8 cellular contexts compared by ENCODE assay signal in the genomic region with DNA sequence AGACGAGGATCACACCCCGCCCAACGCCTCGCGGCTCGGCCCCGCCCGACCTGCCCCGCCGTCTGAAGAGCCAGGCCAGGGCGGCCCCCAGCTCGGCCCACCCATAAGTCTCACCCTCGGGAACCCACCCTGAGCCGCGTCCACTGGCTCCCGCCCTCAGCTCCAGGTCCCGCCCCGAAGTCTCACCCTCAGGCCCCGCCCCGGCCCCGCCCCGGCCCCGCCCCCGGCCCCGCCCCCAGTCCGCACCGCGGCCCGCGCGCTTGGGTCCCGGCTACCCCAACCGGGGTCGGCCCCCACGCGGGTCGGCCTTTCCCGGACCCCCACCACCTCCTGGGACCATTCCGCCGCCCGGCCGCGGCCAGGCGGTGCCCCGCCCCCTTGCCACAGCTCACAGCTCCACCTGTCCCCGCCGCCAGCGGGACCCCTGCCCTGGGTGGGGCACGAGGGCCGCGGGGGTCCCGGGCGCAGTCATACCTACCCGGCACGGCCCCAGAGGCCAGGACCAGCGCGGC. TPM values are rescaled to one million over a fixed set of nuclear protein-coding genes. Genes with fewer than 3 reads are reported as not detected.
DNase-seq lines count a peak whose midpoint lies in the region; ATAC-seq and TF ChIP-seq lines count a peak whose summit lies in the region.

No MANE protein-coding gene starts in this region.

- CTCF ChIA-PET in CD4-positive, alpha-beta memory T cell (lab: Charles Lee; ENCODE audit: partially characterized antibody), result no interaction called here

- no peaks in the 10 kb centered on the region for H3K36me3 Mint-ChIP-seq in CD4-positive, alpha-beta memory T cell
- H3K36me3 Mint-ChIP-seq in chondrocyte (ENCODE audit: low read depth), result no peaks in the 10 kb centered on the region

- H3K4me3 Mint-ChIP-seq in CD4-positive, alpha-beta memory T cell, result peak overlapping the region in 7 of 8 donors; percentile 39 to 85 (median 60)
- peak overlapping the region; percentile 55 for H3K4me3 Mint-ChIP-seq in chondrocyte (ENCODE audit: unreplicated experiment)

- no peak overlapping the region for H3K27ac Mint-ChIP-seq in CD4-positive, alpha-beta memory T cell
- H3K27ac Mint-ChIP-seq in chondrocyte (ENCODE audit: unreplicated experiment), result no peak overlapping the region

- peaks cover 0 to 8% (median under 1%) of the 10 kb centered on the region in 4 donors for H3K4me1 Mint-ChIP-seq in CD4-positive, alpha-beta memory T cell
- no peaks in the 10 kb centered on the region for H3K4me1 Mint-ChIP-seq in chondrocyte (ENCODE audit: low read depth)

- TF ChIP-seq POLR2A in lower leg skin (IDR thresholded peaks at IDR 0.05), result no peak

- H3K4me1 ChIP-seq in CD4-positive, alpha-beta memory T cell (ENCODE audit: insufficient read depth, low read length), result peaks cover 12% of the 10 kb centered on the region

- peaks cover 16% of the 10 kb centered on the region for H3K27me3 ChIP-seq in CD4-positive, alpha-beta memory T cell (ENCODE audit: insufficient read depth, low read length)

- WGBS in lower leg skin, 2 donors, result 0 to 3% methylated on average over 2 to 18 of the region's 57 CpGs

- no peaks in the 10 kb centered on the region for H3K9me3 Mint-ChIP-seq in CD4-positive, alpha-beta memory T cell
- no peaks in the 10 kb centered on the region for H3K9me3 Mint-ChIP-seq in chondrocyte (ENCODE audit: low read depth)

- no peaks in the 10 kb centered on the region for H3K36me3 ChIP-seq in CD4-positive, alpha-beta memory T cell (ENCODE audit: insufficient read depth, low read length)

- POLR2A ChIA-PET in CD4-positive, alpha-beta memory T cell (lab: Charles Lee; ENCODE audit: partially characterized antibody), result interaction anchor here (1.5 kb wide), 1 partner anchor 22 kb away, joined by 4 read pairs; no protein-coding TSS in a partner anchor

- H3K27ac ChIP-seq in CD4-positive, alpha-beta memory T cell (ENCODE audit: low read depth, low read length), result no peak overlapping the region

- H3K9me3 ChIP-seq in CD4-positive, alpha-beta memory T cell (ENCODE audit: control insufficient read depth in 1 of 2, low read length in 2 of 2), result no peaks in the 10 kb centered on the region

- intact Hi-C loops in CD4-positive, alpha-beta memory T cell (cut with micrococcal nuclease), result no loop called here
- intact Hi-C loops in lower leg skin (cut with DNase I; ENCODE audit: low total_unique reads), result no loop called here

- H3K4me3 ChIP-seq in CD4-positive, alpha-beta memory T cell (ENCODE audit: low read length in 2 of 2), result peak overlapping the region in 1 of 2 donors; percentile 28
- peak overlapping the region; percentile 40 for H3K4me3 ChIP-seq in lower leg skin (ENCODE audit: low read depth, poor library complexity, severe bottlenecking)

- DNase-seq in CD4-positive, alpha-beta memory T cell, result peak; percentile 18 to 56 (median 23)
- DNase-seq in activated CD4-positive, alpha-beta T cell treated with anti-CD3 and anti-CD28 coated beads for 1 hour, result peak; percentile 15
- DNase-seq in chondrocyte (ENCODE audit: low spot score) (no peak), lower leg skin (ENCODE audit: low spot score in 2 of 2) (peak in 1 of 2 donors; percentile 87), DMS114 treated with DMSO at 0.1 percent for 48 hours (lab: John Stamatoyannopoulos, UW; ENCODE audit: unreplicated experiment) (no peak), foreskin melanocyte (no peak)
- peak; percentile 57 for DNase-seq in stimulated activated CD8-positive, alpha-beta memory T cell treated with anti-CD3 and anti-CD28 coated beads, Interleukin-4, amount 100 ng/mL, for 48 hours

- TF ChIP-seq CTCF in chondrocyte (IDR thresholded peaks at IDR 0.05) (no peak), lower leg skin (IDR thresholded peaks at IDR 0.05) (no peak)

- peak; percentile 57 for ATAC-seq in HG03432 (IDR thresholded peaks at IDR 0.05; ENCODE audit: unreplicated experiment)

- H3K27me3 Mint-ChIP-seq in CD4-positive, alpha-beta memory T cell, result peaks cover 11 to 14% of the 10 kb centered on the region in 2 donors
- peaks cover under 1% of the 10 kb centered on the region for H3K27me3 Mint-ChIP-seq in chondrocyte (ENCODE audit: low read depth)

RNA-seq across cellular contexts. Expression of a gene that starts 0.5 kb away (rescaled TPM):
- total RNA-seq in CD4-positive, alpha-beta memory T cell, result under 1 TPM; 0.20 to 0.42 TPM
- not detected for polyA plus RNA-seq in CD4-positive, alpha-beta memory T cell
- total RNA-seq in chondrocyte (1.2 to 2.8 TPM (median 2.1 TPM) in 3 replicates), lower leg skin (1 to 10 TPM in 1 of 4 donors, under 1 TPM in 3; 0.30 to 3.2 (median 0.96) TPM)

Comparison
In these comparisons a context has a peak if more than half of its experiments do, and no peak if none do; other contexts are left out.
1. DNase-seq: peak in CD4-positive, alpha-beta memory T cell (5 of 5), activated CD4-positive, alpha-beta T cell treated with anti-CD3 and anti-CD28 coated beads for 1 hour (single experiment) and stimulated activated CD8-positive, alpha-beta memory T cell treated with anti-CD3 and anti-CD28 coated beads, Interleukin-4, amount 100 ng/mL, for 48 hours (single experiment); none in chondrocyte (single experiment), DMS114 treated with DMSO at 0.1 percent for 48 hours (single experiment) and foreskin melanocyte (single experiment).